ENCODE assay signal across 8 cellular contexts in the genomic region with DNA sequence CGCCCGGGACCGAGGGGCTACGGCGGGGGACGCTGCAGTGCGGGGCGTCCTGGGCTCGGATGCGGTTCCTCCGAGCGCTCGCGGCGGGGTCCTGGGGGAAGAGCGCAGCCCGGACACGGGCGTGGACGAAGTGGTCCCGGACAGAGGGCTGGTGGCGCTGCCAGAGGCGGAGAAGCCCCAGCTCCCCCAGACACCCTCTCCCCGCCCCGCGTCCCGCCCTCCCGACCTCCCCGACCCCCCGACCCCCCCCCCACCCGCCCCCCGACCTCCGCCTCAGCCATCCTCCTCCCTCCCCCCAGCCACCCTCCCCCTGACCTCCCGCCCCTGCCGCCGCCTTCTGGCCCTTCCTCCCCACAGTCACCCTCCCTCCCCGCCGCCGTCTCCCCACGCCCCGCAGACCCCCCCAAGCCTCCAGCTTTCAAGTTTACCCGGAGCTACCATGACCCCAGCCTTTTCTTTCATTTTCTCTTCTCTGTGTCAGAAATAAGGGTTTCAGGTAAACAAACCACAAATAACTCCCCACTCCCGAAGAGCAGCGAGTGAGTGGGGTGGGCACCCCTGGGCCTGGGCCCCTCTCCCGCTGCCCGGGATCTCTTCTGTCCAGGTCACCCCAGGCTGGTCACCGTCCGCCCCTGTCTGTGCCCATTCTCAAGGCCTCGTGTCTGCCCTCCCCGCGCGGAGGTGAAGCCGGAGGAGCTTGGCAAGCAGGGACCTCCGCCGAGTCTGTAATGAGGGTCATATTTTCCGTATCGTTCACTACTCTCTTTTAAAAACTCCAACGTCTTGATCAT. TPM values are rescaled to one million over a fixed set of nuclear protein-coding genes. Genes with fewer than 3 reads are reported as not detected.
A peak's percentile ranks its signal among the peaks of the same experiment; 100 is the strongest.
DNase-seq lines count a peak whose midpoint lies in the region; ATAC-seq, FAIRE-seq and TF ChIP-seq lines count a peak whose summit lies in the region.

No MANE protein-coding gene starts in this region.

- WGBS in pancreas, 2 donors, result 38 to 67% methylated on average over 22 to 47 of the region's 58 CpGs

- H3K4me3 Mint-ChIP-seq in activated CD4-positive, alpha-beta T cell treated with anti-CD3 and anti-CD28 coated beads, Interleukin-2, amount 10 ng/mL, durations not matched to agents 7 days and 5 days, result peak overlapping the region; percentile 87

- peaks cover 62% of the 10 kb centered on the region for H3K4me1 Mint-ChIP-seq in activated CD4-positive, alpha-beta T cell treated with anti-CD3 and anti-CD28 coated beads, Interleukin-2, amount 10 ng/mL, durations not matched to agents 7 days and 5 days

- peak overlapping the region; percentile 65 for H3K9ac ChIP-seq in endothelial cell of umbilical vein (replicated peaks; ENCODE audit: extremely low read depth, insufficient read depth, low read length)

- no peaks in the 10 kb centered on the region for H3K9me3 ChIP-seq in endothelial cell of umbilical vein (replicated peaks; ENCODE audit: control insufficient read depth, insufficient read depth, low read length)
- no peaks in the 10 kb centered on the region for H3K9me3 ChIP-seq in pancreas

- CTCF ChIA-PET in activated CD4-positive, alpha-beta T cell treated with anti-CD3 and anti-CD28 coated beads, Interleukin-2, amount 10 ng/mL, durations not matched to agents 7 days and 5 days (lab: Charles Lee), result no interaction called here
- CTCF ChIA-PET in endothelial cell of umbilical vein (lab: Charles Lee), result interaction anchor here (0.6 kb wide), 1 partner anchor 13 kb away, joined by 3 read pairs; no protein-coding TSS in a partner anchor

- DNase-seq in H7, result peak; percentile 96
- DNase-seq in activated CD4-positive, alpha-beta T cell treated with anti-CD3 and anti-CD28 coated beads, Interleukin-2, amount 10 ng/mL, durations not matched to agents 7 days and 5 days, result peak; percentile 64
- peak; percentile 33 for DNase-seq in endothelial cell of umbilical vein (ENCODE audit: low read depth, low spot score)
- DNase-seq in pancreas, result peak in 3 of 6 donors; percentile 35 to 70 (median 63)
- no peak for DNase-seq in left colon
- no peak for DNase-seq in NCI-H1105 (lab: John Stamatoyannopoulos, UW)
- DNase-seq in putamen (ENCODE audit: low spot score), result no peak

- no peak overlapping the region for H2AFZ ChIP-seq in endothelial cell of umbilical vein (ENCODE audit: low read depth, low read length)

- H3K27me3 ChIP-seq in H7 (ENCODE audit: control insufficient read depth, insufficient read depth, low read length) (peaks cover 37% of the 10 kb centered on the region), endothelial cell of umbilical vein (ENCODE audit: control insufficient read depth in 2 of 2, insufficient read depth in 2 of 2, low read length in 2 of 2) (no peaks in the 10 kb centered on the region), pancreas (no peaks in the 10 kb centered on the region)

- H3K27me3 Mint-ChIP-seq in activated CD4-positive, alpha-beta T cell treated with anti-CD3 and anti-CD28 coated beads, Interleukin-2, amount 10 ng/mL, durations not matched to agents 7 days and 5 days, result no peaks in the 10 kb centered on the region

- TF ChIP-seq CTCF in endothelial cell of umbilical vein (IDR thresholded peaks at IDR 0.05; ENCODE audit: extremely low read depth in 1 of 2, insufficient read depth in 1 of 2, low read depth in 1 of 2, low read length in 2 of 2) (no peak), pancreas (IDR thresholded peaks at IDR 0.05) (no peak)

- peaks cover 27% of the 10 kb centered on the region for H3K79me2 ChIP-seq in endothelial cell of umbilical vein (ENCODE audit: control insufficient read depth, insufficient read depth, low read length)

- H3K36me3 Mint-ChIP-seq in activated CD4-positive, alpha-beta T cell treated with anti-CD3 and anti-CD28 coated beads, Interleukin-2, amount 10 ng/mL, durations not matched to agents 7 days and 5 days (ENCODE audit: low read depth), result peaks cover 16% of the 10 kb centered on the region

- H3K4me1 ChIP-seq in endothelial cell of umbilical vein (ENCODE audit: control insufficient read depth, extremely low read depth, insufficient read depth, low read length) (peaks cover 56% of the 10 kb centered on the region), pancreas (peaks cover 0 to 3% (median 0%) of the 10 kb centered on the region in 3 donors)

- dilution Hi-C loops in endothelial cell of umbilical vein (cut with MboI; ENCODE audit: extremely low pct_ligation_motif_present, low sequenced_read_pairs), result no loop called here

- intact Hi-C loops in endothelial cell of umbilical vein (cut with micrococcal nuclease) (no loop called here), pancreas (cut with DNase I) (no loop called here), left colon (cut with DNase I, micrococcal nuclease) (no loop called here)

- H3K36me3 ChIP-seq in H7 (replicated peaks; ENCODE audit: control insufficient read depth, insufficient read depth, low read length) (no peaks in the 10 kb centered on the region), endothelial cell of umbilical vein (ENCODE audit: control insufficient read depth in 2 of 2, extremely low read depth in 1 of 2, insufficient read depth in 2 of 2, low read length in 2 of 2) (no peaks in the 10 kb centered on the region), pancreas (no peaks in the 10 kb centered on the region)

- BruUV-seq in endothelial cell of umbilical vein (replicated peaks; lab: Mats Ljungman, UMichigan), result no TSS peak

- no peaks in the 10 kb centered on the region for H3K9me3 Mint-ChIP-seq in activated CD4-positive, alpha-beta T cell treated with anti-CD3 and anti-CD28 coated beads, Interleukin-2, amount 10 ng/mL, durations not matched to agents 7 days and 5 days

- no peaks in the 10 kb centered on the region for H4K20me1 ChIP-seq in endothelial cell of umbilical vein (replicated peaks; ENCODE audit: control insufficient read depth, extremely low read depth, insufficient read depth, low read length)

- H3K9me1 ChIP-seq in endothelial cell of umbilical vein (replicated peaks; ENCODE audit: control insufficient read depth, extremely low read depth, insufficient read depth, low read length), result no peaks in the 10 kb centered on the region

- no peak for TF ChIP-seq POLR2A in endothelial cell of umbilical vein (IDR thresholded peaks at IDR 0.05; ENCODE audit: low read depth, low read length)

- H3K27ac ChIP-seq in endothelial cell of umbilical vein (ENCODE audit: insufficient read depth, low read depth, low read length) (peak overlapping the region; percentile 36), pancreas (peak overlapping the region in 3 of 4 donors; percentile 33 to 46 (median 44))

- FAIRE-seq in endothelial cell of umbilical vein (lab: Jason Lieb, UNC) (no peak), pancreas (lab: Jason Lieb, UNC) (no peak)

- H3K4me2 ChIP-seq in endothelial cell of umbilical vein (ENCODE audit: insufficient read depth, low read length), result peak overlapping the region; percentile 23

- H3K27ac Mint-ChIP-seq in activated CD4-positive, alpha-beta T cell treated with anti-CD3 and anti-CD28 coated beads, Interleukin-2, amount 10 ng/mL, durations not matched to agents 7 days and 5 days, result peak overlapping the region; percentile 94

- ATAC-seq in pancreas (peak in 1 of 4 donors; percentile 16), left colon (no peak), HG02973 (IDR thresholded peaks at IDR 0.05; ENCODE audit: unreplicated experiment) (no peak)

- H3K4me3 ChIP-seq in H7 (ENCODE audit: insufficient read depth, low read depth, low read length), result peak overlapping the region; percentile 68
- peak overlapping the region; percentile 24 to 51 (median 44) for H3K4me3 ChIP-seq in endothelial cell of umbilical vein (replicated peaks in 1 of 3; ENCODE audit: insufficient read depth in 1 of 3, low read depth in 1 of 3, low read length in 3 of 3)
- peak overlapping the region; percentile 75 to 86 (median 80) for H3K4me3 ChIP-seq in pancreas

- POLR2A ChIA-PET in activated CD4-positive, alpha-beta T cell treated with anti-CD3 and anti-CD28 coated beads, Interleukin-2, amount 10 ng/mL, durations not matched to agents 7 days and 5 days (lab: Charles Lee), result interaction anchor here (0.5 to 0.8 kb wide), 2 partner anchors 9 to 122 kb away, joined by 3 read pairs; no protein-coding TSS in a partner anchor
- POLR2A ChIA-PET in endothelial cell of umbilical vein (lab: Charles Lee), result no interaction called here

TF ChIP-seq in endothelial cell of umbilical vein, 7 proteins besides CTCF, POLR2A, EP300 and RAD21:
- TF ChIP-seq GATA2 (IDR thresholded peaks at IDR 0.05; ENCODE audit: insufficient read depth, insufficient read length, low read depth, low read length), result no peak
- TF ChIP-seq JUN (IDR thresholded peaks at IDR 0.05; ENCODE audit: borderline replicate concordance, insufficient read depth, insufficient read length, low read depth), result no peak
- TF ChIP-seq, protein P1, sequence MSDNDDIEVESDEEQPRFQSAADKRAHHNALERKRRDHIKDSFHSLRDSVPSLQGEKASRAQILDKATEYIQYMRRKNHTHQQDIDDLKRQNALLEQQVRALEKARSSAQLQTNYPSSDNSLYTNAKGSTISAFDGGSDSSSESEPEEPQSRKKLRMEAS (IDR thresholded peaks at IDR 0.05; ENCODE audit: insufficient read depth, insufficient read length), result no peak
- no peak for TF ChIP-seq EZH2 (IDR thresholded peaks at IDR 0.05; ENCODE audit: borderline replicate concordance, low read depth, low read length, severe bottlenecking)
- no peak for TF ChIP-seq MYC (IDR thresholded peaks at IDR 0.05; ENCODE audit: low read depth, low read length)
- no peak for TF ChIP-seq FOS (IDR thresholded peaks at IDR 0.05; ENCODE audit: borderline replicate concordance, insufficient read depth, low read length)
- no peak for TF ChIP-seq POLR2AphosphoS5 (IDR thresholded peaks at IDR 0.05; ENCODE audit: insufficient read depth, low read depth, low read length)

RNA-seq across cellular contexts. Expression of a gene that starts 5.1 kb away (rescaled TPM):
- total RNA-seq in H7 (2014; rRNA removed; shearing (Covaris generic)), result 14.1 and 14.5 TPM in 2 replicates
- 10 to 100 TPM; 36.9 to 37.1 TPM for total RNA-seq in activated CD4-positive, alpha-beta T cell treated with anti-CD3 and anti-CD28 coated beads, Interleukin-2, amount 10 ng/mL, durations not matched to agents 7 days and 5 days
- total RNA-seq in endothelial cell of umbilical vein (26.8 and 30.0 TPM in 2 replicates), pancreas (1 to 10 TPM; 3.4 to 7.9 (median 4.5) TPM), left colon (1 to 10 TPM; 2.9 to 4.4 TPM)
- polyA plus RNA-seq in endothelial cell of umbilical vein (11.1 and 13.6 TPM in 2 replicates), pancreas (1 to 10 TPM; 4.3 to 4.5 TPM)
- 10.6 and 12.8 TPM in 2 replicates for polyA plus RNA-seq in endothelial cell of umbilical vein (2011; cell fraction: cytosol; rRNA removed)
- 20.2 and 22.3 TPM in 2 replicates for polyA plus RNA-seq in endothelial cell of umbilical vein (2011; cell fraction: nucleus; rRNA removed)
- 14.0 and 17.1 TPM in 2 replicates for polyA plus RNA-seq in endothelial cell of umbilical vein (2012)
- polyA minus RNA-seq in endothelial cell of umbilical vein, result 11.6 and 15.7 TPM in 2 replicates
- polyA minus RNA-seq in endothelial cell of umbilical vein (2011; cell fraction: cytosol; rRNA and poly(A)+ RNA removed), result 0.61 TPM
- 15.2 and 41.1 TPM in 2 replicates for polyA minus RNA-seq in endothelial cell of umbilical vein (2011; cell fraction: nucleus; rRNA and poly(A)+ RNA removed)

Comparison
In these comparisons a context has a peak if more than half of its experiments do, and no peak if none do; other contexts are left out.
1. DNase-seq: peak in H7 (single experiment), activated CD4-positive, alpha-beta T cell treated with anti-CD3 and anti-CD28 coated beads, Interleukin-2, amount 10 ng/mL, durations not matched to agents 7 days and 5 days (single experiment) and endothelial cell of umbilical vein (single experiment); none in left colon (0 of 2), NCI-H1105 (single experiment) and putamen (single experiment).
2. Peak in every context shown above with its lines, with median percentiles within 50 percentile points of each other: H3K4me3 ChIP-seq.